Comparison of ENCODE assay signal across 1 cellular context in genomic region chr6:28266962-28267694, GRCh38.
TF ChIP-seq lines count a peak whose summit lies in the region.

ZSCAN26 (plus strand) TSS chr6:28267143; CDS start chr6:28271920, 4,777 bp downstream.

TF ChIP-seq in K562, 482 proteins besides CTCF, POLR2A, EP300 and RAD21 (continued from another document and continues in another):
- no peak for TF ChIP-seq XRCC3 (IDR thresholded peaks at IDR 0.05)
- no peak; the same call in 1 of the 2 replicates for TF ChIP-seq TCFL5 (CRISPR knock-in tag; conservative IDR thresholded peaks at IDR 0.05)
- no peak for TF ChIP-seq ZNF444 (CRISPR knock-in tag; IDR thresholded peaks at IDR 0.05)
- TF ChIP-seq ZZZ3 (IDR thresholded peaks at IDR 0.05), result no peak; the same call in 1 of the 2 replicates
- TF ChIP-seq ZFX (CRISPR knock-in tag; IDR thresholded peaks at IDR 0.05), result peak; percentile 100
- TF ChIP-seq SREBF2 (CRISPR knock-in tag; IDR thresholded peaks at IDR 0.05), result no peak
- 0 out of 2 replicates have a peak, but pooled peaks have one; percentile 63 for TF ChIP-seq E2F3 (CRISPR knock-in tag; IDR thresholded peaks at IDR 0.05)
- TF ChIP-seq PHB (CRISPR knock-in tag; IDR thresholded peaks at IDR 0.05), result no peak
- peak; percentile 78; the same call in 1 of the 2 replicates for TF ChIP-seq HDAC2 (IDR thresholded peaks at IDR 0.05)
- TF ChIP-seq E2F4 (CRISPR knock-in tag; IDR thresholded peaks at IDR 0.05; ENCODE audit: low read depth), result no peak
- TF ChIP-seq PHB2 (IDR thresholded peaks at IDR 0.05; ENCODE audit: low read depth), result peak; percentile 32; the same call in 1 of the 2 replicates
- no peak for TF ChIP-seq KAT8 (IDR thresholded peaks at IDR 0.05; ENCODE audit: low read depth)
- no peak for TF ChIP-seq PCBP1 (IDR thresholded peaks at IDR 0.05; ENCODE audit: low read depth, low read length, poor library complexity, severe bottlenecking)
- TF ChIP-seq, protein P1, sequence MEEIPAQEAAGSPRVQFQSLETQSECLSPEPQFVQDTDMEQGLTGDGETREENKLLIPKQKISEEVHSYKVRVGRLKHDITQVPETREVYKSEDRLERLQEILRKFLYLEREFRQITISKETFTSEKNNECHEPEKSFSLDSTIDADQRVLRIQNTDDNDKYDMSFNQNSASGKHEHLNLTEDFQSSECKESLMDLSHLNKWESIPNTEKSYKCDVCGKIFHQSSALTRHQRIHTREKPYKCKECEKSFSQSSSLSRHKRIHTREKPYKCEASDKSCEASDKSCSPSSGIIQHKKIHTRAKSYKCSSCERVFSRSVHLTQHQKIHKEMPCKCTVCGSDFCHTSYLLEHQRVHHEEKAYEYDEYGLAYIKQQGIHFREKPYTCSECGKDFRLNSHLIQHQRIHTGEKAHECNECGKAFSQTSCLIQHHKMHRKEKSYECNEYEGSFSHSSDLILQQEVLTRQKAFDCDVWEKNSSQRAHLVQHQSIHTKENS (CRISPR knock-in tag; IDR thresholded peaks at IDR 0.05), result no peak
- no peak for TF ChIP-seq ZNF696 (CRISPR knock-in tag; conservative IDR thresholded peaks at IDR 0.05)
- peak; percentile 50; the same call in 1 of the 2 replicates for TF ChIP-seq ZKSCAN8 (CRISPR knock-in tag; IDR thresholded peaks at IDR 0.05)
- TF ChIP-seq U2AF1 (optimal IDR thresholded peaks at IDR 0.05; ENCODE audit: low read depth, low read length), result no peak
- TF ChIP-seq SIX5 (IDR thresholded peaks at IDR 0.05; ENCODE audit: borderline replicate concordance in 1 of 2, insufficient read depth in 1 of 2, low read depth in 1 of 2, low read length in 2 of 2), result no peak
- TF ChIP-seq, protein P2, sequence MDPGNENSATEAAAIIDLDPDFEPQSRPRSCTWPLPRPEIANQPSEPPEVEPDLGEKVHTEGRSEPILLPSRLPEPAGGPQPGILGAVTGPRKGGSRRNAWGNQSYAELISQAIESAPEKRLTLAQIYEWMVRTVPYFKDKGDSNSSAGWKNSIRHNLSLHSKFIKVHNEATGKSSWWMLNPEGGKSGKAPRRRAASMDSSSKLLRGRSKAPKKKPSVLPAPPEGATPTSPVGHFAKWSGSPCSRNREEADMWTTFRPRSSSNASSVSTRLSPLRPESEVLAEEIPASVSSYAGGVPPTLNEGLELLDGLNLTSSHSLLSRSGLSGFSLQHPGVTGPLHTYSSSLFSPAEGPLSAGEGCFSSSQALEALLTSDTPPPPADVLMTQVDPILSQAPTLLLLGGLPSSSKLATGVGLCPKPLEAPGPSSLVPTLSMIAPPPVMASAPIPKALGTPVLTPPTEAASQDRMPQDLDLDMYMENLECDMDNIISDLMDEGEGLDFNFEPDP (CRISPR knock-in tag; IDR thresholded peaks at IDR 0.05), result 0 out of 2 replicates have a peak, but pooled peaks have one; percentile 51
- no peak for TF ChIP-seq SMAD3 (CRISPR knock-in tag; conservative IDR thresholded peaks at IDR 0.05)
- TF ChIP-seq ZBTB34 (CRISPR knock-in tag; IDR thresholded peaks at IDR 0.05), result no peak
- no peak; the same call in 1 of the 2 replicates for TF ChIP-seq ZBED1 (IDR thresholded peaks at IDR 0.05)
- TF ChIP-seq, protein P3, sequence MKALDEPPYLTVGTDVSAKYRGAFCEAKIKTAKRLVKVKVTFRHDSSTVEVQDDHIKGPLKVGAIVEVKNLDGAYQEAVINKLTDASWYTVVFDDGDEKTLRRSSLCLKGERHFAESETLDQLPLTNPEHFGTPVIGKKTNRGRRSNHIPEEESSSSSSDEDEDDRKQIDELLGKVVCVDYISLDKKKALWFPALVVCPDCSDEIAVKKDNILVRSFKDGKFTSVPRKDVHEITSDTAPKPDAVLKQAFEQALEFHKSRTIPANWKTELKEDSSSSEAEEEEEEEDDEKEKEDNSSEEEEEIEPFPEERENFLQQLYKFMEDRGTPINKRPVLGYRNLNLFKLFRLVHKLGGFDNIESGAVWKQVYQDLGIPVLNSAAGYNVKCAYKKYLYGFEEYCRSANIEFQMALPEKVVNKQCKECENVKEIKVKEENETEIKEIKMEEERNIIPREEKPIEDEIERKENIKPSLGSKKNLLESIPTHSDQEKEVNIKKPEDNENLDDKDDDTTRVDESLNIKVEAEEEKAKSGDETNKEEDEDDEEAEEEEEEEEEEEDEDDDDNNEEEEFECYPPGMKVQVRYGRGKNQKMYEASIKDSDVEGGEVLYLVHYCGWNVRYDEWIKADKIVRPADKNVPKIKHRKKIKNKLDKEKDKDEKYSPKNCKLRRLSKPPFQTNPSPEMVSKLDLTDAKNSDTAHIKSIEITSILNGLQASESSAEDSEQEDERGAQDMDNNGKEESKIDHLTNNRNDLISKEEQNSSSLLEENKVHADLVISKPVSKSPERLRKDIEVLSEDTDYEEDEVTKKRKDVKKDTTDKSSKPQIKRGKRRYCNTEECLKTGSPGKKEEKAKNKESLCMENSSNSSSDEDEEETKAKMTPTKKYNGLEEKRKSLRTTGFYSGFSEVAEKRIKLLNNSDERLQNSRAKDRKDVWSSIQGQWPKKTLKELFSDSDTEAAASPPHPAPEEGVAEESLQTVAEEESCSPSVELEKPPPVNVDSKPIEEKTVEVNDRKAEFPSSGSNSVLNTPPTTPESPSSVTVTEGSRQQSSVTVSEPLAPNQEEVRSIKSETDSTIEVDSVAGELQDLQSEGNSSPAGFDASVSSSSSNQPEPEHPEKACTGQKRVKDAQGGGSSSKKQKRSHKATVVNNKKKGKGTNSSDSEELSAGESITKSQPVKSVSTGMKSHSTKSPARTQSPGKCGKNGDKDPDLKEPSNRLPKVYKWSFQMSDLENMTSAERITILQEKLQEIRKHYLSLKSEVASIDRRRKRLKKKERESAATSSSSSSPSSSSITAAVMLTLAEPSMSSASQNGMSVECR (CRISPR knock-in tag; IDR thresholded peaks at IDR 0.05), result no peak
- TF ChIP-seq FOXJ2 (tag; IDR thresholded peaks at IDR 0.05), result no peak
- TF ChIP-seq POLR2AphosphoS2 (IDR thresholded peaks at IDR 0.05; ENCODE audit: low read length), result no peak
- TF ChIP-seq ZNF668 (CRISPR knock-in tag; IDR thresholded peaks at IDR 0.05), result no peak
- TF ChIP-seq ZSCAN32 (CRISPR knock-in tag; IDR thresholded peaks at IDR 0.05), result 0 out of 2 replicates have a peak, but pooled peaks have one; percentile 28
- TF ChIP-seq ZNF699 (CRISPR knock-in tag; IDR thresholded peaks at IDR 0.05; ENCODE audit: insufficient replicate concordance), result no peak
- 0 out of 2 replicates have a peak, but pooled peaks have one; percentile 26 for TF ChIP-seq ZNF134 (CRISPR knock-in tag; conservative IDR thresholded peaks at IDR 0.05)
- no peak for TF ChIP-seq FOXA1 (IDR thresholded peaks at IDR 0.05; ENCODE audit: borderline replicate concordance)
- TF ChIP-seq, protein P4, sequence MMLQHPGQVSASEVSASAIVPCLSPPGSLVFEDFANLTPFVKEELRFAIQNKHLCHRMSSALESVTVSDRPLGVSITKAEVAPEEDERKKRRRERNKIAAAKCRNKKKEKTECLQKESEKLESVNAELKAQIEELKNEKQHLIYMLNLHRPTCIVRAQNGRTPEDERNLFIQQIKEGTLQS (IDR thresholded peaks at IDR 0.05), result peak; percentile 25; the same call in 1 of the 2 replicates
- TF ChIP-seq, protein P4 (CRISPR knock-in tag; conservative IDR thresholded peaks at IDR 0.05), result peak; percentile 69; the same call in 1 of the 2 replicates
- TF ChIP-seq, protein P5, sequence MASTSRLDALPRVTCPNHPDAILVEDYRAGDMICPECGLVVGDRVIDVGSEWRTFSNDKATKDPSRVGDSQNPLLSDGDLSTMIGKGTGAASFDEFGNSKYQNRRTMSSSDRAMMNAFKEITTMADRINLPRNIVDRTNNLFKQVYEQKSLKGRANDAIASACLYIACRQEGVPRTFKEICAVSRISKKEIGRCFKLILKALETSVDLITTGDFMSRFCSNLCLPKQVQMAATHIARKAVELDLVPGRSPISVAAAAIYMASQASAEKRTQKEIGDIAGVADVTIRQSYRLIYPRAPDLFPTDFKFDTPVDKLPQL (IDR thresholded peaks at IDR 0.05; ENCODE audit: extremely low read depth, insufficient read length), result peak; percentile 21
- peak; percentile 72; the same call in 1 of the 2 replicates for TF ChIP-seq ZNF165 (CRISPR knock-in tag; IDR thresholded peaks at IDR 0.05; ENCODE audit: borderline replicate concordance)
- peak; percentile 81 for TF ChIP-seq EP400 (IDR thresholded peaks at IDR 0.05)
- TF ChIP-seq SAP30 (IDR thresholded peaks at IDR 0.05; ENCODE audit: borderline replicate concordance, insufficient read depth, low read depth, low read length, poor library complexity, severe bottlenecking), result peak; percentile 74
- no peak for TF ChIP-seq IRF2 (CRISPR knock-in tag; IDR thresholded peaks at IDR 0.05)
- peak in 1 of 2 experiments; percentile 30; a peak in 1 of 4 replicates for TF ChIP-seq NONO (IDR thresholded peaks at IDR 0.05; ENCODE audit: low read depth in 2 of 2, low read length in 1 of 2)
- peak in 1 of 2 experiments; percentile 79; a peak in 1 of 4 replicates for TF ChIP-seq ARNT (IDR thresholded peaks at IDR 0.05)
- TF ChIP-seq NR4A1 (CRISPR knock-in tag; IDR thresholded peaks at IDR 0.05), result peak; percentile 86; the same call in 1 of the 2 replicates
- TF ChIP-seq NR4A1 (tag; IDR thresholded peaks at IDR 0.05), result no peak
- peak; percentile 76; the same call in 1 of the 2 replicates for TF ChIP-seq ZBTB7A (IDR thresholded peaks at IDR 0.05; ENCODE audit: borderline replicate concordance, control insufficient read depth, low read depth, low read length)
- TF ChIP-seq ZNF324 (CRISPR knock-in tag; IDR thresholded peaks at IDR 0.05), result no peak
- no peak for TF ChIP-seq PHF21A (IDR thresholded peaks at IDR 0.05; ENCODE audit: borderline replicate concordance, low read depth)
- peak; percentile 23; the same call in 1 of the 2 replicates for TF ChIP-seq HOMEZ (CRISPR knock-in tag; IDR thresholded peaks at IDR 0.05)
- TF ChIP-seq USF1 (CRISPR knock-in tag; IDR thresholded peaks at IDR 0.05), result no peak
- TF ChIP-seq BRD4 (IDR thresholded peaks at IDR 0.05), result peak; percentile 69; the same call in 1 of the 2 replicates
- TF ChIP-seq REST (CRISPR knock-in tag; IDR thresholded peaks at IDR 0.05; ENCODE audit: low read depth), result peak; percentile 79; the same call in 1 of the 2 replicates
- TF ChIP-seq SLC30A9 (CRISPR knock-in tag; IDR thresholded peaks at IDR 0.05), result no peak
